10 cellular contexts compared by ENCODE assay signal in the genomic region with DNA sequence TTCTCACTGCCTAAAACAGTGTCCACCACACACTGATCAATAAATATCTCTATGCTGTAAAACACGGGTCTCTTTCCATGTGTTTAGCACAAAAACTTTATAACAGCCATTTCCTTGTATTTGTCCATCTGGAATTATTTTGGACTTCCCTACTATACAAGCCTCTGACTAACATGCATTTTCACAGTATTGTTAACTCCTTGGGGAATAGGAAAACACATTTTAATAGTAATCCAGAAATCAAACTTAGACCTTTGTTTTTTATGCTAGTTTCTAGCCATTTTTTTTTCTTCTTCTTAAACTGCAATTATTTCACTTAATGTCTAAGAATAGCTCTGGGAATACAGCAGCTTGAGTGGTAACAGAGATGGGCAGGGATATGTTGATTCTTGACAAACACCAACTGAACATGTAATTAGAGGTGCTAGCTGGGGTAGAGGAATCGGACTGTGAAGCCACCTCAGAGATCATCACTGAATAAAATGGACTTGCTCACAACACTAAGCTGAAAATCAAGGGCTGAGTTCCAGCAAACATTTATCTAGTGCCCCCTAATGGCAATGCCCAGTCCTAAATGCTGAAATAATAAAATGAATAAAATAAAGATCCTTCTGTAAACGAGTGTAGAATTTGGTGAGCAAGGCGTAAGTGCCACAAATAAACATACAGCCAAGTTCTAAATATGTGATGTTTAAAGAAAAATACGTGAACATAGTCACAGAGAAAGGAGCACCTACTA.
DNase-seq lines count a peak whose midpoint lies in the region; ATAC-seq and TF ChIP-seq lines count a peak whose summit lies in the region.
"Had no signal": no experiment of that assay in that cellular context is flagged by ENCODE, and none has a peak within 500 bp of the region (broad histone marks: within the 10 kb centered on the region; RNA-seq: fewer than 3 reads in every experiment).

No MANE protein-coding gene starts in this region.

- H4K91ac ChIP-seq in neuronal stem cell (ENCODE audit: low read depth, low read length, poor library complexity), result no peak overlapping the region

- peaks cover 9% of the 10 kb centered on the region for H3K27me3 Mint-ChIP-seq in endodermal cell (ENCODE audit: insufficient read depth)
- no peaks in the 10 kb centered on the region for H3K27me3 Mint-ChIP-seq in CD4-positive, alpha-beta T cell

- CTCF ChIA-PET in CD4-positive, alpha-beta T cell (lab: Charles Lee), result no interaction called here

- no peak overlapping the region for H2BK120ac ChIP-seq in neuronal stem cell (ENCODE audit: low read depth, low read length)

- H3K36me3 Mint-ChIP-seq in endodermal cell (ENCODE audit: low read depth), result peaks cover 4% of the 10 kb centered on the region
- H3K36me3 Mint-ChIP-seq in CD4-positive, alpha-beta T cell (ENCODE audit: low read depth), result no peaks in the 10 kb centered on the region

- H3K9ac ChIP-seq in endodermal cell (ENCODE audit: extremely low read depth, low read length, poor library complexity, severe bottlenecking) (no peak overlapping the region), neuronal stem cell (ENCODE audit: low read depth, low read length, poor library complexity) (no peak overlapping the region)

- peaks cover 21% of the 10 kb centered on the region for H3K4me1 Mint-ChIP-seq in endodermal cell
- H3K4me1 Mint-ChIP-seq in CD4-positive, alpha-beta T cell (ENCODE audit: low read depth), result no peaks in the 10 kb centered on the region

- H3K27ac ChIP-seq in endodermal cell (ENCODE audit: low read depth, low read length) (no peak overlapping the region), neuronal stem cell (replicated peaks; ENCODE audit: low read length) (no peak overlapping the region)
- H3K27ac ChIP-seq in CD4-positive, alpha-beta T cell (ENCODE audit: low read depth, low read length), result no peak overlapping the region

- no peak overlapping the region for H2AK5ac ChIP-seq in neuronal stem cell (ENCODE audit: low read depth, low read length)

- TF ChIP-seq CTCF in GM10266 (IDR thresholded peaks at IDR 0.05; ENCODE audit: control insufficient read depth, insufficient read depth, low read depth, missing control alignments) (peak; percentile 23), endodermal cell (conservative IDR thresholded peaks at IDR 0.05) (peak; percentile 80)
- TF ChIP-seq CTCF in CD4-positive, alpha-beta T cell (IDR thresholded peaks at IDR 0.05), result no peak

- no peak overlapping the region for H3K18ac ChIP-seq in neuronal stem cell (ENCODE audit: low read length)

- no peak overlapping the region for H3K4ac ChIP-seq in neuronal stem cell (ENCODE audit: low read length)

- WGBS in endodermal cell (ENCODE audit: insufficient coverage in 1 of 2, insufficient read length in 1 of 2), 2 experiments, result 83 to 100% methylated on average over 1 to 5 of the region's 5 CpGs
- WGBS in neuronal stem cell (ENCODE audit: extremely low coverage in 2 of 2, insufficient read length in 2 of 2, insufficient replicate concordance in 1 of 2), 2 donors, result no CpG with 5 or more reads among the region's 5 CpGs

- H2BK12ac ChIP-seq in neuronal stem cell (ENCODE audit: low read length), result no peak overlapping the region

- H3K4me3 ChIP-seq in endodermal cell (ENCODE audit: low read length), result no peak overlapping the region
- H3K4me3 ChIP-seq in neuronal stem cell (ENCODE audit: low read length in 2 of 2), result no peak overlapping the region

- H3K14ac ChIP-seq in neuronal stem cell (ENCODE audit: low read length), result no peak overlapping the region

- H3K9me3 ChIP-seq in endodermal cell (ENCODE audit: control insufficient read depth, low read length), result no peaks in the 10 kb centered on the region
- H3K9me3 ChIP-seq in neuronal stem cell (replicated peaks in 1 of 2; ENCODE audit: control insufficient read depth in 2 of 2, insufficient read depth in 1 of 2, low read depth in 1 of 2, low read length in 2 of 2), result no peaks in the 10 kb centered on the region
- H3K9me3 ChIP-seq in CD4-positive, alpha-beta T cell (ENCODE audit: control insufficient read depth, low read length), result no peaks in the 10 kb centered on the region

- DNase-seq in GM10266 (ENCODE audit: extremely low spot score) (no peak), NAMALWA (ENCODE audit: low spot score) (peak; percentile 33), endodermal cell (no peak), neuronal stem cell (ENCODE audit: low spot score) (peak; percentile 5)
- no peak for DNase-seq in CD4-positive, alpha-beta T cell
- DNase-seq: NCI-H446 treated with DMSO at 0.1 percent for 48 hours; stimulated activated naive CD4-positive, alpha-beta T cell had no signal

- H3K79me1 ChIP-seq in neuronal stem cell (ENCODE audit: low read depth, low read length), result no peaks in the 10 kb centered on the region

- no peak overlapping the region for H2BK5ac ChIP-seq in neuronal stem cell (ENCODE audit: low read length)

- H3K4me1 ChIP-seq in endodermal cell (ENCODE audit: control insufficient read depth, insufficient read depth, low read length) (no peaks in the 10 kb centered on the region), neuronal stem cell (ENCODE audit: control insufficient read depth in 2 of 2, insufficient read depth in 1 of 2, low read depth in 1 of 2, low read length in 2 of 2) (peaks cover 0 to under 1% of the 10 kb centered on the region in 2 donors)

- H3K23ac ChIP-seq in neuronal stem cell (ENCODE audit: low read depth, low read length, poor library complexity), result no peak overlapping the region

- H3K4me2 ChIP-seq in neuronal stem cell (ENCODE audit: insufficient read depth, low read length, poor library complexity, severe bottlenecking), result no peak overlapping the region

- H4K8ac ChIP-seq in neuronal stem cell (ENCODE audit: low read depth, low read length), result no peak overlapping the region

- no peaks in the 10 kb centered on the region for H3K9me3 Mint-ChIP-seq in endodermal cell
- H3K9me3 Mint-ChIP-seq in CD4-positive, alpha-beta T cell, result no peaks in the 10 kb centered on the region

- H3K4me3 Mint-ChIP-seq in endodermal cell, result no peak overlapping the region
- no peak overlapping the region for H3K4me3 Mint-ChIP-seq in CD4-positive, alpha-beta T cell

- ATAC-seq in CD4-positive, alpha-beta T cell (ENCODE audit: poor library complexity), result no peak
- ATAC-seq in GM18498 (IDR thresholded peaks at IDR 0.05; ENCODE audit: unreplicated experiment), result no peak
- ATAC-seq in GM18861 (IDR thresholded peaks at IDR 0.05; ENCODE audit: unreplicated experiment), result no peak
- no peak for ATAC-seq in HG03378 (IDR thresholded peaks at IDR 0.05; ENCODE audit: unreplicated experiment)

- intact Hi-C loops in CD4-positive, alpha-beta T cell (cut with DNase I, micrococcal nuclease), result no loop called here

- no peak overlapping the region for H2BK15ac ChIP-seq in neuronal stem cell (ENCODE audit: low read length)

- POLR2A ChIA-PET in CD4-positive, alpha-beta T cell (lab: Charles Lee), result no interaction called here

- H3K36me3 ChIP-seq in endodermal cell (ENCODE audit: control insufficient read depth, insufficient read depth, low read length) (no peaks in the 10 kb centered on the region), neuronal stem cell (replicated peaks in 1 of 2; ENCODE audit: control insufficient read depth in 2 of 2, insufficient read depth in 2 of 2, low read length in 2 of 2) (no peaks in the 10 kb centered on the region)

- H3K27me3 ChIP-seq in endodermal cell (ENCODE audit: control insufficient read depth, insufficient read depth, low read length, poor library complexity, severe bottlenecking), result no peaks in the 10 kb centered on the region
- no peaks in the 10 kb centered on the region for H3K27me3 ChIP-seq in neuronal stem cell (ENCODE audit: control insufficient read depth in 3 of 3, insufficient read depth in 3 of 3, low read depth in 1 of 3, low read length in 3 of 3)
- no peaks in the 10 kb centered on the region for H3K27me3 ChIP-seq in CD4-positive, alpha-beta T cell (ENCODE audit: control insufficient read depth, insufficient read depth, low read length)

- H2AFZ ChIP-seq in neuronal stem cell (ENCODE audit: low read length), result no peak overlapping the region

- H3K27ac Mint-ChIP-seq in endodermal cell, result no peak overlapping the region
- H3K27ac Mint-ChIP-seq in CD4-positive, alpha-beta T cell, result no peak overlapping the region

Comparison
In these comparisons a context has a peak if more than half of its experiments do, and no peak if none do; other contexts are left out.
1. DNase-seq: peak in NAMALWA (single experiment) and neuronal stem cell (single experiment); none in GM10266 (single experiment), endodermal cell (single experiment) and CD4-positive, alpha-beta T cell (0 of 10).